ENCODE assay signal across 8 cellular contexts in the genomic region with DNA sequence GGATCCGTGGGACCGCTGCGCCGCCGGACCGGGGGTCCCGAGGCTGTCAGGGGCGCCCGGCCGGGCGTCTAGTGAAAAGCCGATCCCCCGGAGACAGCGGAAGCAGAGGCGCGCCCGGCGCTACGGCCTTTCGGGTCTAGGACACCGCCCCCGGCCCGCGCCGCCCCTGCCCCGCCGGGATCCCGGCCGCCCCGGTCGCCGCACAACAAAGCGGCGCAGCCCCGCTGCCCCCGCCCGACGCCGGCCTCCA. TPM values are rescaled to one million over a fixed set of nuclear protein-coding genes. Genes with fewer than 3 reads are reported as not detected.
DNase-seq lines count a peak whose midpoint lies in the region; ATAC-seq and TF ChIP-seq lines count a peak whose summit lies in the region.

No MANE protein-coding gene starts in this region.

- H3K36me3 ChIP-seq in Peyer's patch = no peaks in the 10 kb centered on the region
- H3K36me3 ChIP-seq in gastroesophageal sphincter = no peaks in the 10 kb centered on the region

- TF ChIP-seq POLR2A in GM18505 (IDR thresholded peaks at IDR 0.05; ENCODE audit: borderline replicate concordance, extremely low read depth, insufficient read depth, insufficient read length) (no peak), Peyer's patch (IDR thresholded peaks at IDR 0.05) (no peak), gastroesophageal sphincter (IDR thresholded peaks at IDR 0.05) (no peak)

- H3K4me1 ChIP-seq in Peyer's patch (peaks cover 0 to 16% (median 5%) of the 10 kb centered on the region in 4 donors), gastroesophageal sphincter (peaks cover 0 to 52% (median 24%) of the 10 kb centered on the region in 3 donors)

- H3K27me3 ChIP-seq in Peyer's patch = no peaks in the 10 kb centered on the region
- no peaks in the 10 kb centered on the region for H3K27me3 ChIP-seq in gastroesophageal sphincter

- TF ChIP-seq CTCF in Peyer's patch (IDR thresholded peaks at IDR 0.05) (no peak), gastroesophageal sphincter (IDR thresholded peaks at IDR 0.05) (no peak), retinal pigment epithelial cell (conservative IDR thresholded peaks at IDR 0.05; ENCODE audit: low read depth, low read length) (no peak)

- no peak for TF ChIP-seq EP300 in gastroesophageal sphincter (IDR thresholded peaks at IDR 0.05)

- H3K27ac ChIP-seq in Peyer's patch (peak overlapping the region; percentile 87 to 100 (median 95)), gastroesophageal sphincter (peak overlapping the region; percentile 100)

- WGBS in gastroesophageal sphincter (ENCODE audit: low coverage in 1 of 2), 2 donors = no CpG with 5 or more reads among the region's 39 CpGs

- H3K9me3 ChIP-seq in Peyer's patch = no peaks in the 10 kb centered on the region
- no peaks in the 10 kb centered on the region for H3K9me3 ChIP-seq in gastroesophageal sphincter

- DNase-seq in Peyer's patch (peak in 1 of 3 donors; percentile 53), retinal pigment epithelial cell (ENCODE audit: low read depth) (no peak), NCI-H524 treated with DMSO at 0.1 percent for 48 hours (lab: John Stamatoyannopoulos, UW) (no peak), NCI-H748 (lab: John Stamatoyannopoulos, UW; ENCODE audit: unreplicated experiment) (no peak)

- H3K4me3 ChIP-seq in Peyer's patch = peak overlapping the region; percentile 69 to 95 (median 89)
- H3K4me3 ChIP-seq in gastroesophageal sphincter = peak overlapping the region; percentile 97 to 99
- H3K4me3 ChIP-seq in retinal pigment epithelial cell (ENCODE audit: low read length) = peak overlapping the region; percentile 73

- ATAC-seq in GM18505 (IDR thresholded peaks at IDR 0.05; ENCODE audit: unreplicated experiment) = peak; percentile 38
- no peak for ATAC-seq in gastroesophageal sphincter
- no peak for ATAC-seq in HG02973 (IDR thresholded peaks at IDR 0.05; ENCODE audit: unreplicated experiment)
- no peak for ATAC-seq in GM21723 (IDR thresholded peaks at IDR 0.05; ENCODE audit: unreplicated experiment)

RNA-seq across cellular contexts. Expression of a gene that starts 0.6 kb away (rescaled TPM):
- total RNA-seq in Peyer's patch = 1 to 10 TPM; 3.7 to 9.9 (median 6.5) TPM
- 10 to 100 TPM; 42.2 to 95.4 (median 56.5) TPM for total RNA-seq in gastroesophageal sphincter
